ENCODE assay signal across 34 cellular contexts in genomic region chr3:22443834-22444233, GRCh38.
"Had no signal": no experiment of that assay in that cellular context is flagged by ENCODE, and none has a peak within 500 bp of the region (broad histone marks: within the 10 kb centered on the region; RNA-seq: fewer than 3 reads in every experiment).

No MANE protein-coding gene starts in this region.

- FAIRE-seq: astrocyte, bronchial epithelial cell had no signal

- H3K27ac ChIP-seq: adrenal gland, ascending aorta, body of pancreas, brain microvascular endothelial cell, breast epithelium, cardiac muscle cell had no signal

- DNase-seq: activated effector memory CD4-positive, alpha-beta T cell treated with anti-CD3 and anti-CD28 coated beads, Interleukin-2, amount 50 U/mL, for 16 hours; activated effector memory CD4-positive, alpha-beta T cell treated with Interleukin-2 at 50 U/mL for 16 hours; activated gamma-delta T cell; activated gamma-delta T cell treated with Interleukin-2 at 50 U/mL for 16 hours; activated naive CD4-positive, alpha-beta T cell; activated naive CD4-positive, alpha-beta T cell treated with anti-CD3 and anti-CD28 coated beads for 36 hours; activated naive CD4-positive, alpha-beta T cell treated with anti-CD3 and anti-CD28 coated beads, Interleukin-2, amount 10 ng/mL, durations not matched to agents 7 days and 5 days; activated naive CD4-positive, alpha-beta T cell treated with anti-CD3 and anti-CD28 coated beads, Interleukin-2, amount 50 U/mL, for 16 hours; activated naive CD4-positive, alpha-beta T cell treated with Interleukin-2 at 50 U/mL for 16 hours; activated naive CD8-positive, alpha-beta T cell treated with anti-CD3 and anti-CD28 coated beads for 36 hours; activated naive CD8-positive, alpha-beta T cell treated with anti-CD3 and anti-CD28 coated beads, Interleukin-2, amount 10 ng/mL, durations not matched to agents 7 days and 5 days; activated naive CD8-positive, alpha-beta T cell treated with anti-CD3 and anti-CD28 coated beads, Interleukin-2, amount 50 U/mL, for 24 hours; activated T-cell treated with anti-CD3 and anti-CD28 coated beads, Interleukin-2, amount 50 U/mL, for 1 hour; activated T-cell treated with anti-CD3 and anti-CD28 coated beads, Interleukin-2, amount 50 U/mL, for 24 hours; activated T-cell treated with anti-CD3 and anti-CD28 coated beads, Interleukin-2, amount 50 U/mL, for 4 hours; activated T-cell treated with anti-CD3 and anti-CD28 coated beads, Interleukin-2, amount 50 U/mL, for 48 hours; activated T-cell treated with anti-CD3 and anti-CD28 coated beads, Interleukin-2, amount 50 U/mL, for 72 hours; adrenal gland; amniotic stem cell; amygdala; anterior cingulate cortex; aorta; body of pancreas; brain microvascular endothelial cell; caudate nucleus; central memory CD4-positive, alpha-beta T cell; cerebellar nuclear complex had no signal

- ATAC-seq: activated naive CD4-positive, alpha-beta T cell treated with anti-CD3 and anti-CD28 coated beads, Interleukin-2, amount 50 U/mL, for 72 hours; activated naive CD8-positive, alpha-beta T cell treated with anti-CD3 and anti-CD28 coated beads, Interleukin-2, amount 50 U/mL, for 24 hours; activated T-cell treated with anti-CD3 and anti-CD28 coated beads, Interleukin-2, amount 50 U/mL, for 4 hours; activated T-cell treated with anti-CD3 and anti-CD28 coated beads, Interleukin-2, amount 50 U/mL, for 72 hours; activated T-helper 17 cell treated with anti-CD3 and anti-CD28 coated beads, Interleukin-2, amount 50 U/mL, for 72 hours; body of pancreas had no signal

- H3K36me3 ChIP-seq: adrenal gland, ascending aorta, brain microvascular endothelial cell, breast epithelium, cardiac muscle cell had no signal

- H3K4me3 ChIP-seq: adrenal gland, ascending aorta, body of pancreas, breast epithelium, cardiac muscle cell had no signal

- H3K9me3 ChIP-seq: adrenal gland, ascending aorta, body of pancreas, breast epithelium had no signal

- H3K27me3 ChIP-seq: adrenal gland, ascending aorta, body of pancreas, brain microvascular endothelial cell, breast epithelium, cardiac muscle cell had no signal

- H3K4me1 ChIP-seq: adrenal gland, ascending aorta, body of pancreas, breast epithelium had no signal
